ENCODE assay signal across 23 cellular contexts in genomic region chr2:15738225-15738546, GRCh38.
"Had no signal": no experiment of that assay in that cellular context is flagged by ENCODE, and none has a peak within 500 bp of the region (broad histone marks: within the 10 kb centered on the region; RNA-seq: fewer than 3 reads in every experiment).

No MANE protein-coding gene starts in this region.

- H3K36me3 ChIP-seq: MG63, Peyer's patch, SJSA1 had no signal

- H3K27me3 ChIP-seq: MG63, Peyer's patch had no signal

- H3K4me2 ChIP-seq: PC-9, SK-N-SH had no signal

- DNase-seq: IMR-90; Karpas-422; KG1; MG63; NCI-H1092 treated with DMSO at 0.1 percent for 48 hours; NCI-H1436; NCI-H187; NCI-H2029; NCI-H2081 treated with DMSO at 0.1 percent for 48 hours; NCI-H2171; NCI-H226; NCI-H446; NCI-H510A; NCI-H524 treated with DMSO at 0.1 percent for 48 hours; NCI-H69; NCI-H774; NK-92 treated with Interleukin-12 subunit alpha and Interleukin-12 subunit beta, amount 100 ng/mL, for 24 hours; PC-9; SIG-M5; SK-N-SH; SW 1271 had no signal

- H3K4me3 ChIP-seq: MG63, PC-9, Peyer's patch, SJSA1 had no signal

- H3K27ac ChIP-seq: PC-9, Peyer's patch, SJSA1 had no signal

- H3K9ac ChIP-seq: SK-N-SH had no signal
